25 cellular contexts compared by ENCODE assay signal in the genomic region with DNA sequence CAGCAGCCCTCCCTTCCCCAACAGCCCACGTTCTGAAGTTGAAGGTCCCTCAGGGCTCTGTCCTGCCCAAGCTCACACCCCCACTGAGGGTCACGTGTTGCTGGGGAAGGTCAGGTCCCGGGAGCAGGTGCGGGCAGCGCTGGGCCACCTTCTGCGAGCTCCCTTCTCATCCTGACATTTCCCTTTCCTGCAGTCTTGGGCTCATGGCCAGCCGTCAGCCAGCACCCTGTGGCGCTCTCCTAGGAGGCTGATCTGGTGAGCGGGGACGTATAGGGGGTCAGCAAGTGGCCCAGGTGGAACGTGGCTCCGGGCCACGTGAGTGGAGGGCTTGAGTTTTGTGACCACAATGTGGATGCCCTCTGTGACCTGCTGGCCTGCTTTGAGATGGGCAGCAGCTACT.
"Had no signal": no experiment of that assay in that cellular context is flagged by ENCODE, and none has a peak within 500 bp of the region (broad histone marks: within the 10 kb centered on the region; RNA-seq: fewer than 3 reads in every experiment).

No MANE protein-coding gene starts in this region.

- DNase-seq: activated CD8-positive, alpha-beta memory T cell treated with anti-CD3 and anti-CD28 coated beads, Interleukin-2, amount 10 ng/mL, durations not matched to agents 7 days and 5 days; activated CD8-positive, alpha-beta T cell treated with anti-CD3 and anti-CD28 coated beads, Interleukin-2, amount 10 ng/mL, durations not matched to agents 7 days and 5 days; activated T-cell treated with anti-CD3 and anti-CD28 coated beads, Interleukin-2, amount 50 U/mL, for 48 hours; dermis blood vessel endothelial cell; effector CD4-positive, alpha-beta T cell; esophagus squamous epithelium; hippocampal formation; left cardiac atrium; naive thymus-derived CD8-positive, alpha-beta T cell; ovary; retina; stimulated activated CD4-positive, alpha-beta T cell treated with anti-CD3 and anti-CD28 coated beads, Interleukin-1b, Interleukin-23, amount 100 ng/mL, for 48 hours; stimulated activated CD4-positive, alpha-beta T cell treated with anti-CD3 and anti-CD28 coated beads, Interleukin-4, amount 100 ng/mL, for 4 hours; stimulated activated CD8-positive, alpha-beta memory T cell treated with anti-CD3 and anti-CD28 coated beads, Interleukin-4, amount 100 ng/mL, for 48 hours; stimulated activated naive CD8-positive, alpha-beta T cell treated with anti-CD3 and anti-CD28 coated beads, Interleukin-15, amount 100 ng/mL, for 72 hours; T-helper 9 cell; upper lobe of left lung had no signal

- H3K36me3 Mint-ChIP-seq: activated CD8-positive, alpha-beta memory T cell treated with anti-CD3 and anti-CD28 coated beads, Interleukin-2, amount 10 ng/mL, durations not matched to agents 7 days and 5 days; activated naive CD4-positive, alpha-beta T cell treated with anti-CD3 and anti-CD28 coated beads, Interleukin-2, amount 50 U/mL, for 24 hours had no signal

- H3K27me3 ChIP-seq: esophagus squamous epithelium, ovary, upper lobe of left lung, vagina had no signal

- H3K4me1 ChIP-seq: esophagus squamous epithelium, prostate gland, upper lobe of left lung had no signal

- H3K4me3 Mint-ChIP-seq: activated CD8-positive, alpha-beta memory T cell treated with anti-CD3 and anti-CD28 coated beads, Interleukin-2, amount 10 ng/mL, durations not matched to agents 7 days and 5 days; activated CD8-positive, alpha-beta T cell treated with anti-CD3 and anti-CD28 coated beads, Interleukin-2, amount 10 ng/mL, durations not matched to agents 7 days and 5 days; activated naive CD4-positive, alpha-beta T cell treated with anti-CD3 and anti-CD28 coated beads, Interleukin-2, amount 50 U/mL, for 24 hours; naive thymus-derived CD8-positive, alpha-beta T cell; stimulated activated memory B cell treated with anti-CD40 and anti-IgM and Interleukin-4, amounts not matched to agents 10 μg/mL and 1 μg/mL and 100 μg/mL, for 72 hours; stimulated activated naive CD8-positive, alpha-beta T cell treated with anti-CD3 and anti-CD28 coated beads, Interleukin-15, amount 100 ng/mL, for 72 hours; T-helper 1 cell treated with Interleukin-12 subunit alpha and Interleukin-12 subunit beta and Interleukin-4 antibody, amounts not matched to agents 30 μg/mL and 1 μg/mL, for 36 hours had no signal

- H3K4me3 ChIP-seq: esophagus squamous epithelium, ovary, prostate gland, smooth muscle cell, upper lobe of left lung, vagina had no signal

- ATAC-seq: activated CD8-positive, alpha-beta memory T cell treated with anti-CD3 and anti-CD28 coated beads, Interleukin-2, amount 10 ng/mL, durations not matched to agents 7 days and 5 days; activated CD8-positive, alpha-beta T cell treated with anti-CD3 and anti-CD28 coated beads, Interleukin-2, amount 10 ng/mL, durations not matched to agents 7 days and 5 days; naive thymus-derived CD8-positive, alpha-beta T cell; stimulated activated memory B cell treated with anti-CD40 and anti-IgM and Interleukin-4, amounts not matched to agents 10 μg/mL and 1 μg/mL and 100 μg/mL, for 72 hours; stimulated activated naive CD8-positive, alpha-beta T cell treated with anti-CD3 and anti-CD28 coated beads, Interleukin-15, amount 100 ng/mL, for 72 hours had no signal

- H3K27ac ChIP-seq: epithelial cell of prostate, esophagus squamous epithelium, ovary, prostate gland, upper lobe of left lung, vagina had no signal

- H3K27me3 Mint-ChIP-seq: activated CD8-positive, alpha-beta memory T cell treated with anti-CD3 and anti-CD28 coated beads, Interleukin-2, amount 10 ng/mL, durations not matched to agents 7 days and 5 days; activated naive CD4-positive, alpha-beta T cell treated with anti-CD3 and anti-CD28 coated beads, Interleukin-2, amount 50 U/mL, for 24 hours; naive thymus-derived CD8-positive, alpha-beta T cell; stimulated activated memory B cell treated with anti-CD40 and anti-IgM and Interleukin-4, amounts not matched to agents 10 μg/mL and 1 μg/mL and 100 μg/mL, for 72 hours; stimulated activated naive CD8-positive, alpha-beta T cell treated with anti-CD3 and anti-CD28 coated beads, Interleukin-15, amount 100 ng/mL, for 72 hours had no signal

- H3K4me1 Mint-ChIP-seq: activated CD8-positive, alpha-beta memory T cell treated with anti-CD3 and anti-CD28 coated beads, Interleukin-2, amount 10 ng/mL, durations not matched to agents 7 days and 5 days; stimulated activated naive CD8-positive, alpha-beta T cell treated with anti-CD3 and anti-CD28 coated beads, Interleukin-15, amount 100 ng/mL, for 72 hours had no signal

- H3K36me3 ChIP-seq: esophagus squamous epithelium, ovary, prostate gland, upper lobe of left lung, vagina had no signal

- H3K9me3 Mint-ChIP-seq: activated naive CD4-positive, alpha-beta T cell treated with anti-CD3 and anti-CD28 coated beads, Interleukin-2, amount 50 U/mL, for 24 hours; activated T-helper 2 cell treated with anti-CD3 and anti-CD28 coated beads, Interferon-gamma antibody, Interleukin-2, Interleukin-4, amounts not matched to agents 10 μg/mL and 5 μg/mL and 100 μg/mL, durations not matched to agents 14 hours and 24 hours and 36 hours; naive thymus-derived CD8-positive, alpha-beta T cell; stimulated activated memory B cell treated with anti-CD40 and anti-IgM and Interleukin-4, amounts not matched to agents 10 μg/mL and 1 μg/mL and 100 μg/mL, for 72 hours; stimulated activated naive CD8-positive, alpha-beta T cell treated with anti-CD3 and anti-CD28 coated beads, Interleukin-15, amount 100 ng/mL, for 72 hours; T-helper 1 cell treated with Interleukin-12 subunit alpha and Interleukin-12 subunit beta and Interleukin-4 antibody, amounts not matched to agents 30 μg/mL and 1 μg/mL, for 36 hours had no signal

- H3K9me3 ChIP-seq: esophagus squamous epithelium, ovary, prostate gland, upper lobe of left lung, vagina had no signal

- H3K27ac Mint-ChIP-seq: activated CD8-positive, alpha-beta memory T cell treated with anti-CD3 and anti-CD28 coated beads, Interleukin-2, amount 10 ng/mL, durations not matched to agents 7 days and 5 days; activated CD8-positive, alpha-beta T cell treated with anti-CD3 and anti-CD28 coated beads, Interleukin-2, amount 10 ng/mL, durations not matched to agents 7 days and 5 days; activated naive CD4-positive, alpha-beta T cell treated with anti-CD3 and anti-CD28 coated beads, Interleukin-2, amount 50 U/mL, for 24 hours; activated T-helper 2 cell treated with anti-CD3 and anti-CD28 coated beads, Interferon-gamma antibody, Interleukin-2, Interleukin-4, amounts not matched to agents 10 μg/mL and 5 μg/mL and 100 μg/mL, durations not matched to agents 14 hours and 24 hours and 36 hours; naive thymus-derived CD8-positive, alpha-beta T cell; stimulated activated memory B cell treated with anti-CD40 and anti-IgM and Interleukin-4, amounts not matched to agents 10 μg/mL and 1 μg/mL and 100 μg/mL, for 72 hours; stimulated activated naive CD8-positive, alpha-beta T cell treated with anti-CD3 and anti-CD28 coated beads, Interleukin-15, amount 100 ng/mL, for 72 hours; T-helper 1 cell treated with Interleukin-12 subunit alpha and Interleukin-12 subunit beta and Interleukin-4 antibody, amounts not matched to agents 30 μg/mL and 1 μg/mL, for 36 hours had no signal

- H3K4me2 ChIP-seq: smooth muscle cell had no signal
